In the genomic region with DNA sequence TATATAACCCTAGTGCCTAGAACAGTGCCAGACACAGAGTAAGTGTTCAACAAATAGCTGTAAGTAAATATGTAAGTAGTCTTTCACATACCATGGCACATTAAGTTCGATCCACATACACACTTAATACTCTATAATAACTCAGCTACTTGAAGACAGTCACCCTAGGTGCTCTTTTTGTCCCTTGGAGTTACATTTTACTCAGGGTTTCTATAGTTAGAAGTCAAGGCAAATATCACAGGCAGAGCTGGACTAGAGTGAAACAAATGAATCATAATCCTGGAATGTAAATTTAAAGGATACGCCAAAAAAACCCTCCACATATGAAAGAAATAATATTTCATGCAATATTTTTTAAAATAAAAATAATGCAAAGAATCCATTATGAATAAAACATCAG, we compare ENCODE assay signal across 25 cellular contexts.
A peak's percentile ranks its signal among the peaks of the same experiment; 100 is the strongest.
DNase-seq lines count a peak whose midpoint lies in the region; ATAC-seq, FAIRE-seq and TF ChIP-seq lines count a peak whose summit lies in the region.
"Had no signal": no experiment of that assay in that cellular context is flagged by ENCODE, and none has a peak within 500 bp of the region (broad histone marks: within the 10 kb centered on the region; RNA-seq: fewer than 3 reads in every experiment).

No MANE protein-coding gene starts in this region.

- ATAC-seq in psoas muscle (peak in 2 of 4 donors; percentile 77 to 82), HepG2 (no peak), mucosa of descending colon (no peak)
- ATAC-seq: right lobe of liver; stimulated activated memory B cell treated with anti-CD40 and anti-IgM and Interleukin-4, amounts not matched to agents 10 μg/mL and 1 μg/mL and 100 μg/mL, for 72 hours; T-cell had no signal

- in situ Hi-C loops in HepG2 (cut with HindIII; ENCODE audit: extremely low pct_ligation_motif_present, low pct_unique_long_range_greater_than_20kb) = no loop called here

- H3K36me3 ChIP-seq in adipocyte (ENCODE audit: control insufficient read depth, insufficient read depth, low read length, severe bottlenecking) (no peaks in the 10 kb centered on the region), fibroblast of lung (ENCODE audit: control insufficient read depth, insufficient read depth, low read length) (no peaks in the 10 kb centered on the region), psoas muscle (ENCODE audit: insufficient read depth in 1 of 2, low read depth in 1 of 2) (no peaks in the 10 kb centered on the region), HepG2 (replicated peaks in 1 of 2; ENCODE audit: control insufficient read depth in 1 of 2, insufficient read depth in 2 of 2, low read length in 2 of 2) (no peaks in the 10 kb centered on the region), mucosa of descending colon (ENCODE audit: low read depth) (no peaks in the 10 kb centered on the region)
- H3K36me3 ChIP-seq: ascending aorta, right lobe of liver, thyroid gland had no signal

- DNase-seq in GM03348 (ENCODE audit: low spot score) = peak; percentile 17
- peak; percentile 71 for DNase-seq in adipocyte (ENCODE audit: low read depth)
- peak; percentile 26 to 75 for DNase-seq in fibroblast of lung (ENCODE audit: low read depth in 2 of 2)
- DNase-seq in psoas muscle = no peak
- DNase-seq in HepG2 (ENCODE audit: low spot score) = no peak
- no peak for DNase-seq in NCI-H526 (lab: John Stamatoyannopoulos, UW)
- DNase-seq in mucosa of descending colon = no peak
- DNase-seq: activated CD4-positive, alpha-beta T cell treated with anti-CD3 and anti-CD28 coated beads, Interleukin-2, amount 50 U/mL, for 1 hour; activated CD8-positive, alpha-beta memory T cell treated with anti-CD3 and anti-CD28 coated beads, Interleukin-2, amount 50 U/mL, for 48 hours; COR-L47; cortex of kidney; head of caudate nucleus; immature natural killer cell; NCI-H1048; NCI-H2081; NCI-H510A; nucleus accumbens; right lobe of liver; T-cell; thyroid gland had no signal

- H4K20me1 ChIP-seq in fibroblast of lung (ENCODE audit: control insufficient read depth, extremely low read depth, insufficient read depth, low read length) (no peaks in the 10 kb centered on the region), HepG2 (ENCODE audit: insufficient read depth, low read length) (peaks cover 13% of the 10 kb centered on the region)

- no TSS peak for BruUV-seq in HepG2 (replicated peaks; lab: Mats Ljungman, UMichigan)

- H3K27me3 ChIP-seq in adipocyte (replicated peaks; ENCODE audit: control insufficient read depth, insufficient read depth, low read length) (no peaks in the 10 kb centered on the region), fibroblast of lung (ENCODE audit: control insufficient read depth, insufficient read depth, low read length) (no peaks in the 10 kb centered on the region), psoas muscle (ENCODE audit: insufficient read depth in 3 of 3, low read length in 2 of 3) (no peaks in the 10 kb centered on the region), HepG2 (ENCODE audit: control insufficient read depth in 1 of 2, insufficient read depth in 2 of 2, low read length in 2 of 2) (no peaks in the 10 kb centered on the region)
- H3K27me3 ChIP-seq: ascending aorta, right lobe of liver, thyroid gland had no signal

- TF ChIP-seq CTCF in fibroblast of lung (conservative IDR thresholded peaks at IDR 0.05 in 1 of 2, IDR thresholded peaks at IDR 0.05 in 1 of 2; ENCODE audit: low read depth in 1 of 2, low read length in 2 of 2) (no peak), psoas muscle (IDR thresholded peaks at IDR 0.05) (no peak), HepG2 (CRISPR knock-in tag; IDR thresholded peaks at IDR 0.05) (no peak), mucosa of descending colon (IDR thresholded peaks at IDR 0.05) (no peak)

- no peak for TF ChIP-seq POLR2A in HepG2 (IDR thresholded peaks at IDR 0.05; ENCODE audit: insufficient read depth in 1 of 2, low read depth in 2 of 2, low read length in 2 of 2)

- H3K4me1 ChIP-seq in adipocyte (ENCODE audit: control insufficient read depth, insufficient read depth, low read length) (peaks cover 46% of the 10 kb centered on the region), fibroblast of lung (ENCODE audit: control insufficient read depth, extremely low read depth, insufficient read depth, low read length) (peaks cover 25% of the 10 kb centered on the region), psoas muscle (peaks cover 19% of the 10 kb centered on the region), HepG2 (ENCODE audit: insufficient read depth, low read length) (peaks cover 11% of the 10 kb centered on the region), mucosa of descending colon (ENCODE audit: low read depth) (no peaks in the 10 kb centered on the region)
- H3K4me1 ChIP-seq: thyroid gland had no signal

- peak overlapping the region; percentile 39 for H3K27ac ChIP-seq in fibroblast of lung (ENCODE audit: insufficient read depth, low read length)
- H3K27ac ChIP-seq in psoas muscle = peak overlapping the region; percentile 31
- H3K27ac ChIP-seq in HepG2 (ENCODE audit: extremely low read length, insufficient read depth, low read length) = no peak overlapping the region
- H3K27ac ChIP-seq: right lobe of liver, thyroid gland, VCaP had no signal

- no peak overlapping the region for H3K9ac ChIP-seq in adipocyte (ENCODE audit: low read length)
- H3K9ac ChIP-seq in fibroblast of lung (ENCODE audit: insufficient read depth, low read length) = no peak overlapping the region
- H3K9ac ChIP-seq in HepG2 (ENCODE audit: insufficient read depth, low read depth, low read length) = no peak overlapping the region

- no peak overlapping the region for H3K4me3 ChIP-seq in adipocyte (ENCODE audit: low read length)
- no peak overlapping the region for H3K4me3 ChIP-seq in fibroblast of lung (replicated peaks in 1 of 4; ENCODE audit: control extremely low read depth in 1 of 4, insufficient read depth in 1 of 4, low read depth in 3 of 4, low read length in 4 of 4)
- no peak overlapping the region for H3K4me3 ChIP-seq in psoas muscle
- H3K4me3 ChIP-seq in HepG2 (replicated peaks in 1 of 3; ENCODE audit: insufficient read depth in 1 of 3, low read depth in 2 of 3, low read length in 3 of 3) = no peak overlapping the region
- no peak overlapping the region for H3K4me3 ChIP-seq in mucosa of descending colon
- H3K4me3 ChIP-seq: ascending aorta, GM23338, lung, right lobe of liver, thyroid gland had no signal

- CTCF ChIA-PET in HepG2 (lab: Yijun Ruan, JAX; ENCODE audit: low intra/inter-chr PET ratio, low total read pairs) = no interaction called here

- H2AFZ ChIP-seq in fibroblast of lung (ENCODE audit: low read length) (no peak overlapping the region), HepG2 (ENCODE audit: low read length) (no peak overlapping the region)
- H2AFZ ChIP-seq: GM23338 had no signal

- POLR2A ChIA-PET in HepG2 (lab: Yijun Ruan, JAX) = no interaction called here

- no peak for FAIRE-seq in HepG2 (lab: Jason Lieb, UNC)

- H3K9me3 ChIP-seq in adipocyte (ENCODE audit: control insufficient read depth, low read length) = no peaks in the 10 kb centered on the region
- H3K9me3 ChIP-seq in fibroblast of lung (ENCODE audit: control insufficient read depth, insufficient read depth, low read depth, low read length) = no peaks in the 10 kb centered on the region
- H3K9me3 ChIP-seq in psoas muscle = peaks cover 4% of the 10 kb centered on the region
- 0 out of 2 replicates have a peak, but pooled peaks cover 3% of the 10 kb centered on the region for H3K9me3 ChIP-seq in HepG2 (ENCODE audit: low read length)
- peaks cover 3% of the 10 kb centered on the region for H3K9me3 ChIP-seq in mucosa of descending colon
- H3K9me3 ChIP-seq: ascending aorta, thyroid gland had no signal

- no peak for TF ChIP-seq RAD21 in HepG2 (CRISPR knock-in tag; IDR thresholded peaks at IDR 0.05)

- H3K4me2 ChIP-seq in fibroblast of lung (ENCODE audit: extremely low read depth, insufficient read depth, low read length) (peak overlapping the region; percentile 23), HepG2 (ENCODE audit: low read depth, low read length) (no peak overlapping the region)
- H3K4me2 ChIP-seq: GM23338 had no signal

- TF ChIP-seq EP300 in HepG2 (IDR thresholded peaks at IDR 0.05; ENCODE audit: low read depth in 2 of 2, low read length in 2 of 2) = no peak
- no peak for TF ChIP-seq EP300 in HepG2 (CRISPR knock-in tag; IDR thresholded peaks at IDR 0.05; ENCODE audit: borderline replicate concordance)

- WGBS in psoas muscle, 3 donors = 31 to 45% (median 31%) methylated on average over 2 of the region's 2 CpGs
- 87% methylated on average over 2 of the region's 2 CpGs for WGBS in HepG2 (ENCODE audit: low lambda C conversion rate)

- intact Hi-C loops in psoas muscle (cut with DNase I) (no loop called here), HepG2 (cut with micrococcal nuclease; ENCODE audit: unreplicated experiment) (no loop called here), mucosa of descending colon (cut with DNase I, micrococcal nuclease) (no loop called here)

- H3K79me2 ChIP-seq in fibroblast of lung (ENCODE audit: control insufficient read depth, insufficient read depth, low read length) (no peaks in the 10 kb centered on the region), HepG2 (ENCODE audit: insufficient read depth, low read length) (peaks cover 4% of the 10 kb centered on the region)

TF ChIP-seq in HepG2, 621 proteins besides CTCF, POLR2A, EP300 and RAD21 (continues in another document):
- TF ChIP-seq ZNF354B (CRISPR knock-in tag; IDR thresholded peaks at IDR 0.05) (no peak), NR2F6 (IDR thresholded peaks at IDR 0.05) (no peak), NR2F6 (CRISPR knock-in tag; IDR thresholded peaks at IDR 0.05) (no peak), ZNF335 (CRISPR knock-in tag; IDR thresholded peaks at IDR 0.05) (no peak), HNF4A (CRISPR knock-in tag; IDR thresholded peaks at IDR 0.05) (no peak), ZNF383 (CRISPR knock-in tag; IDR thresholded peaks at IDR 0.05; ENCODE audit: borderline replicate concordance) (no peak), ZNF562 (CRISPR knock-in tag; IDR thresholded peaks at IDR 0.05; ENCODE audit: borderline replicate concordance) (no peak)

Comparison
In these comparisons a context has a peak if more than half of its experiments do, and no peak if none do; other contexts are left out.
1. DNase-seq: peak in GM03348 (single experiment), adipocyte (single experiment) and fibroblast of lung (2 of 2); none in psoas muscle (0 of 2), HepG2 (single experiment), NCI-H526 (0 of 2) and mucosa of descending colon (0 of 3).